ENCODE assay signal across 8 cellular contexts in the genomic region with DNA sequence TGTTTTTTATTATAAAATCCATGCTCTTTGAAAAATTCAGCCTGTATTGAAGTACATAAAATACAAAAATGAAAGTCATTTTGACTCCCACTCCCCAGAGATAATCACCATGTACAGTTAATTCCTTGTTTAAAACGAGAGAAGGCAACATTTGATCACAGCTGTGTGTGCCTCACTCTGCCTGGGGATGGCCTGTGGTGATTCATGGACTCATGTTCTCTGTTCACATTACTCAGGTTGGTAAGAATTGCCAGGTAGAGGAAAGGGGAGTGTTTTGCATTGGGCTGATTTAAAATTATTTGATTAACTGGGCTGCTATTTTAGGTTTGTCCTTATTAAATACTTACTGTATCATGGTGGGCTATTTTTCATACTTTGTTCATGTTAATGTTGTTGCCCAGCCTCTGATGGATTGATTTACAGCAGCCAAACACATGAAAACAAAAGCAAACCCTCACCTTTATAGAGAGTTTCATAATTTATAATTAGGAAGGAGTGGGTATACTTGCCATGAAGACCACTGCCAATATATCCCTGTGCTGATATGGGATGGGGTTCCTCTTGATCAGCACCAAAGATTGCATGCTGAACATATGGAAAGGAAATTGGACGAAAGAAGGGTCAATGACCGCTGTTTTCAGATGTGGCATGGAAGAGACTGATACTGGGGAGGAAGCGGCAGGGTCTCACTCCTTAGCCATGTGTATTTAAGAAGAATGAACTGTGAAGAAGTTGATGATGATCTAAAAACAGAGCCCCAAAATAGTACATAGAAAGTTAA. TPM values are rescaled to one million over a fixed set of nuclear protein-coding genes. Genes with fewer than 3 reads are reported as not detected.
DNase-seq lines count a peak whose midpoint lies in the region; ATAC-seq, FAIRE-seq and TF ChIP-seq lines count a peak whose summit lies in the region.

No MANE protein-coding gene starts in this region.

- no peaks in the 10 kb centered on the region for H3K27me3 ChIP-seq in SK-N-SH (ENCODE audit: insufficient read depth)

- peaks cover 44% of the 10 kb centered on the region for H3K4me1 Mint-ChIP-seq in stimulated activated effector memory CD8-positive, alpha-beta T cell treated with anti-CD3 and anti-CD28 coated beads, Interleukin-12 subunit alpha, Interleukin-12 subunit beta, amount 100 ng/mL, for 72 hours

- POLR2A ChIA-PET in SK-N-SH (lab: Yijun Ruan, JAX) = no interaction called here

- H3K27ac ChIP-seq in SK-N-SH (ENCODE audit: low read depth in 2 of 2, low read length in 1 of 2) = no peak overlapping the region

- H3K9me3 Mint-ChIP-seq in stimulated activated effector memory CD8-positive, alpha-beta T cell treated with anti-CD3 and anti-CD28 coated beads, Interleukin-12 subunit alpha, Interleukin-12 subunit beta, amount 100 ng/mL, for 72 hours = no peaks in the 10 kb centered on the region

- H3K9ac ChIP-seq in SK-N-SH = no peak overlapping the region

- peaks cover 14 to 27% of the 10 kb centered on the region in 2 experiments; a peak in 3 of 4 replicates for H3K4me1 ChIP-seq in SK-N-SH (ENCODE audit: control insufficient read depth in 1 of 2, insufficient read depth in 2 of 2, low read depth in 1 of 2, low read length in 1 of 2)

- peak overlapping the region; percentile 87 for H3K4me3 Mint-ChIP-seq in stimulated activated effector memory CD8-positive, alpha-beta T cell treated with anti-CD3 and anti-CD28 coated beads, Interleukin-12 subunit alpha, Interleukin-12 subunit beta, amount 100 ng/mL, for 72 hours

- TF ChIP-seq EP300 in SK-N-SH (IDR thresholded peaks at IDR 0.05; ENCODE audit: borderline replicate concordance in 1 of 2, low read depth in 1 of 2, low read length in 1 of 2) = no peak

- H3K9me2 ChIP-seq in SK-N-SH = no peaks in the 10 kb centered on the region

- H3K36me3 ChIP-seq in SK-N-SH (replicated peaks in 1 of 2; ENCODE audit: control insufficient read depth in 1 of 2, insufficient read depth in 2 of 2, low read length in 1 of 2) = peaks cover under 1 to 7% of the 10 kb centered on the region in 2 experiments

- no peak for TF ChIP-seq CTCF in SK-N-SH (IDR thresholded peaks at IDR 0.05)
- no peak for TF ChIP-seq CTCF in fibroblast of pulmonary artery (IDR thresholded peaks at IDR 0.05; ENCODE audit: low read length, missing control alignments)

- CTCF ChIA-PET in SK-N-SH (lab: Yijun Ruan, JAX) = interaction anchor here (1.5 to 2.1 kb wide), 3 partner anchors 28 to 164 kb away, joined by 3 to 8 read pairs (median 7); no protein-coding TSS in a partner anchor

- no peaks in the 10 kb centered on the region for H3K9me3 ChIP-seq in SK-N-SH

- H3K36me3 Mint-ChIP-seq in stimulated activated effector memory CD8-positive, alpha-beta T cell treated with anti-CD3 and anti-CD28 coated beads, Interleukin-12 subunit alpha, Interleukin-12 subunit beta, amount 100 ng/mL, for 72 hours = peaks cover 90% of the 10 kb centered on the region

- H4K20me1 ChIP-seq in SK-N-SH (ENCODE audit: insufficient read depth) = peaks cover 67% of the 10 kb centered on the region

- FAIRE-seq in RCC 7860 (lab: Jason Lieb, UNC) = no peak

- peaks cover 90% of the 10 kb centered on the region for H3K79me2 ChIP-seq in SK-N-SH (ENCODE audit: insufficient read depth)

- H3K4me3 ChIP-seq in SK-N-SH (ENCODE audit: low read depth in 2 of 2, low read length in 1 of 2) (no peak overlapping the region), fibroblast of pulmonary artery (replicated peaks; ENCODE audit: low read depth, low read length) (peak overlapping the region; percentile 40)

- WGBS in SK-N-SH (ENCODE audit: low lambda C conversion rate) = 74% methylated on average over 4 of the region's 4 CpGs

- no peak for DNase-seq in SK-N-SH
- DNase-seq in activated CD4-positive, alpha-beta T cell treated with anti-CD3 and anti-CD28 coated beads for 48 hours = peak; percentile 64
- DNase-seq in fibroblast of pulmonary artery (ENCODE audit: low read depth) = no peak
- DNase-seq in stimulated activated effector memory CD8-positive, alpha-beta T cell treated with anti-CD3 and anti-CD28 coated beads, Interleukin-12 subunit alpha, Interleukin-12 subunit beta, amount 100 ng/mL, for 72 hours (ENCODE audit: low spot score in 2 of 2) = no peak
- no peak for DNase-seq in RCC 7860 (ENCODE audit: low spot score)
- DNase-seq in SW 1271 (lab: John Stamatoyannopoulos, UW) = no peak
- DNase-seq in left colon = no peak

- H3K4me2 ChIP-seq in SK-N-SH = peak overlapping the region; percentile 98

- H2AFZ ChIP-seq in SK-N-SH (ENCODE audit: low read depth) = no peak overlapping the region

- ATAC-seq in SK-N-SH treated with all-trans-retinoic acid at 6 μM for 48 hours (no peak), left colon (no peak)
- ATAC-seq in stimulated activated effector memory CD8-positive, alpha-beta T cell treated with anti-CD3 and anti-CD28 coated beads, Interleukin-12 subunit alpha, Interleukin-12 subunit beta, amount 100 ng/mL, for 72 hours = no peak

- H3K27ac Mint-ChIP-seq in stimulated activated effector memory CD8-positive, alpha-beta T cell treated with anti-CD3 and anti-CD28 coated beads, Interleukin-12 subunit alpha, Interleukin-12 subunit beta, amount 100 ng/mL, for 72 hours = peak overlapping the region; percentile 100

- H3F3A ChIP-seq in SK-N-SH (replicated peaks; ENCODE audit: insufficient read depth) = peaks cover 14% of the 10 kb centered on the region

- no peak for TF ChIP-seq RAD21 in SK-N-SH (IDR thresholded peaks at IDR 0.05; ENCODE audit: low read length)

- intact Hi-C loops in left colon (cut with DNase I, micrococcal nuclease) = no loop called here

TF ChIP-seq in SK-N-SH, 30 proteins besides CTCF, POLR2A, EP300 and RAD21 (continues in another document):
- TF ChIP-seq FOXJ3 (CRISPR knock-in tag; IDR thresholded peaks at IDR 0.05) = no peak
- TF ChIP-seq, protein P1, sequence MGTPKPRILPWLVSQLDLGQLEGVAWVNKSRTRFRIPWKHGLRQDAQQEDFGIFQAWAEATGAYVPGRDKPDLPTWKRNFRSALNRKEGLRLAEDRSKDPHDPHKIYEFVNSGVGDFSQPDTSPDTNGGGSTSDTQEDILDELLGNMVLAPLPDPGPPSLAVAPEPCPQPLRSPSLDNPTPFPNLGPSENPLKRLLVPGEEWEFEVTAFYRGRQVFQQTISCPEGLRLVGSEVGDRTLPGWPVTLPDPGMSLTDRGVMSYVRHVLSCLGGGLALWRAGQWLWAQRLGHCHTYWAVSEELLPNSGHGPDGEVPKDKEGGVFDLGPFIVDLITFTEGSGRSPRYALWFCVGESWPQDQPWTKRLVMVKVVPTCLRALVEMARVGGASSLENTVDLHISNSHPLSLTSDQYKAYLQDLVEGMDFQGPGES (IDR thresholded peaks at IDR 0.05; ENCODE audit: low read depth, low read length) = no peak
- no peak for TF ChIP-seq RCOR1 (IDR thresholded peaks at IDR 0.05; ENCODE audit: low read length)
- no peak for TF ChIP-seq CHD2 (IDR thresholded peaks at IDR 0.05; ENCODE audit: low read length, partially characterized antibody)
- TF ChIP-seq, protein P2, sequence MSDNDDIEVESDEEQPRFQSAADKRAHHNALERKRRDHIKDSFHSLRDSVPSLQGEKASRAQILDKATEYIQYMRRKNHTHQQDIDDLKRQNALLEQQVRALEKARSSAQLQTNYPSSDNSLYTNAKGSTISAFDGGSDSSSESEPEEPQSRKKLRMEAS (IDR thresholded peaks at IDR 0.05; ENCODE audit: low read depth) = no peak
- no peak for TF ChIP-seq GABPA (IDR thresholded peaks at IDR 0.05; ENCODE audit: low read depth)
- no peak for TF ChIP-seq NRF1 (IDR thresholded peaks at IDR 0.05; ENCODE audit: low read depth, low read length)
- TF ChIP-seq RFX5 (IDR thresholded peaks at IDR 0.05; ENCODE audit: low read length) = no peak

TF ChIP-seq in SK-N-SH treated with all-trans-retinoic acid at 6 μM for 48 hours, 23 proteins besides CTCF, POLR2A, EP300 and RAD21 (continues in another document):
- no peak for TF ChIP-seq ISL1 (CRISPR knock-in tag; IDR thresholded peaks at IDR 0.05)
- TF ChIP-seq, protein P3, sequence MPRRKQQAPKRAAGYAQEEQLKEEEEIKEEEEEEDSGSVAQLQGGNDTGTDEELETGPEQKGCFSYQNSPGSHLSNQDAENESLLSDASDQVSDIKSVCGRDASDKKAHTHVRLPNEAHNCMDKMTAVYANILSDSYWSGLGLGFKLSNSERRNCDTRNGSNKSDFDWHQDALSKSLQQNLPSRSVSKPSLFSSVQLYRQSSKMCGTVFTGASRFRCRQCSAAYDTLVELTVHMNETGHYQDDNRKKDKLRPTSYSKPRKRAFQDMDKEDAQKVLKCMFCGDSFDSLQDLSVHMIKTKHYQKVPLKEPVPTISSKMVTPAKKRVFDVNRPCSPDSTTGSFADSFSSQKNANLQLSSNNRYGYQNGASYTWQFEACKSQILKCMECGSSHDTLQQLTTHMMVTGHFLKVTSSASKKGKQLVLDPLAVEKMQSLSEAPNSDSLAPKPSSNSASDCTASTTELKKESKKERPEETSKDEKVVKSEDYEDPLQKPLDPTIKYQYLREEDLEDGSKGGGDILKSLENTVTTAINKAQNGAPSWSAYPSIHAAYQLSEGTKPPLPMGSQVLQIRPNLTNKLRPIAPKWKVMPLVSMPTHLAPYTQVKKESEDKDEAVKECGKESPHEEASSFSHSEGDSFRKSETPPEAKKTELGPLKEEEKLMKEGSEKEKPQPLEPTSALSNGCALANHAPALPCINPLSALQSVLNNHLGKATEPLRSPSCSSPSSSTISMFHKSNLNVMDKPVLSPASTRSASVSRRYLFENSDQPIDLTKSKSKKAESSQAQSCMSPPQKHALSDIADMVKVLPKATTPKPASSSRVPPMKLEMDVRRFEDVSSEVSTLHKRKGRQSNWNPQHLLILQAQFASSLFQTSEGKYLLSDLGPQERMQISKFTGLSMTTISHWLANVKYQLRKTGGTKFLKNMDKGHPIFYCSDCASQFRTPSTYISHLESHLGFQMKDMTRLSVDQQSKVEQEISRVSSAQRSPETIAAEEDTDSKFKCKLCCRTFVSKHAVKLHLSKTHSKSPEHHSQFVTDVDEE (CRISPR knock-in tag; IDR thresholded peaks at IDR 0.05) = no peak

RNA-seq across cellular contexts. Expression of a gene that starts 3.0 kb away (rescaled TPM):
- polyA plus RNA-seq in SK-N-SH (2012; rRNA removed) = 12.7 and 16.4 TPM in 2 replicates
- polyA plus RNA-seq in SK-N-SH (2012; cell fraction: cytosol; rRNA removed) = 16.9 and 19.7 TPM in 2 replicates
- polyA plus RNA-seq in SK-N-SH (2012; cell fraction: nucleus; rRNA removed) = 22.8 and 45.7 TPM in 2 replicates
- total RNA-seq in left colon = 10 to 100 TPM; 29.5 to 32.1 TPM

RNA-seq across cellular contexts. Expression of a gene that starts 3.9 kb away (rescaled TPM):
- 4.5 and 5.7 TPM in 2 replicates for polyA plus RNA-seq in SK-N-SH (2012; rRNA removed)
- 3.3 and 3.4 TPM in 2 replicates for polyA plus RNA-seq in SK-N-SH (2012; cell fraction: cytosol; rRNA removed)
- 11.6 and 18.8 TPM in 2 replicates for polyA plus RNA-seq in SK-N-SH (2012; cell fraction: nucleus; rRNA removed)
- total RNA-seq in left colon = 1 to 10 TPM; 5.9 to 6.5 TPM

RNA-seq across cellular contexts. Expression of a gene that starts 33.0 kb away (rescaled TPM):
- 13.9 and 20.8 TPM in 2 replicates for polyA plus RNA-seq in SK-N-SH (2012; rRNA removed)
- polyA plus RNA-seq in SK-N-SH (2012; cell fraction: cytosol; rRNA removed) = 9.4 and 12.4 TPM in 2 replicates
- 11.4 and 14.2 TPM in 2 replicates for polyA plus RNA-seq in SK-N-SH (2012; cell fraction: nucleus; rRNA removed)
- 10 to 100 TPM; 52.7 to 61.7 TPM for total RNA-seq in left colon

RNA-seq across cellular contexts. Expression of a gene that starts 42.2 kb away (rescaled TPM):
- 0.08 and 0.15 TPM in 2 replicates for polyA plus RNA-seq in SK-N-SH (2012; rRNA removed)
- polyA plus RNA-seq in SK-N-SH (2012; cell fraction: cytosol; rRNA removed) = 0.12 and 0.14 TPM in 2 replicates
- 0.16 and 0.29 TPM in 2 replicates for polyA plus RNA-seq in SK-N-SH (2012; cell fraction: nucleus; rRNA removed)
- total RNA-seq in left colon = 10 to 100 TPM in 1 of 2 donors, 1 to 10 TPM in 1; 7.1 to 10.7 TPM

RNA-seq across cellular contexts. Expression of a gene that starts 42.3 kb away (rescaled TPM):
- 0.28 and 0.36 TPM in 2 replicates for polyA plus RNA-seq in SK-N-SH (2012; rRNA removed)
- polyA plus RNA-seq in SK-N-SH (2012; cell fraction: cytosol; rRNA removed) = 0.54 and 0.55 TPM in 2 replicates
- polyA plus RNA-seq in SK-N-SH (2012; cell fraction: nucleus; rRNA removed) = 0.18 and 0.31 TPM in 2 replicates
- total RNA-seq in left colon = 10 to 100 TPM; 11.9 to 14.2 TPM
